In the genomic region with DNA sequence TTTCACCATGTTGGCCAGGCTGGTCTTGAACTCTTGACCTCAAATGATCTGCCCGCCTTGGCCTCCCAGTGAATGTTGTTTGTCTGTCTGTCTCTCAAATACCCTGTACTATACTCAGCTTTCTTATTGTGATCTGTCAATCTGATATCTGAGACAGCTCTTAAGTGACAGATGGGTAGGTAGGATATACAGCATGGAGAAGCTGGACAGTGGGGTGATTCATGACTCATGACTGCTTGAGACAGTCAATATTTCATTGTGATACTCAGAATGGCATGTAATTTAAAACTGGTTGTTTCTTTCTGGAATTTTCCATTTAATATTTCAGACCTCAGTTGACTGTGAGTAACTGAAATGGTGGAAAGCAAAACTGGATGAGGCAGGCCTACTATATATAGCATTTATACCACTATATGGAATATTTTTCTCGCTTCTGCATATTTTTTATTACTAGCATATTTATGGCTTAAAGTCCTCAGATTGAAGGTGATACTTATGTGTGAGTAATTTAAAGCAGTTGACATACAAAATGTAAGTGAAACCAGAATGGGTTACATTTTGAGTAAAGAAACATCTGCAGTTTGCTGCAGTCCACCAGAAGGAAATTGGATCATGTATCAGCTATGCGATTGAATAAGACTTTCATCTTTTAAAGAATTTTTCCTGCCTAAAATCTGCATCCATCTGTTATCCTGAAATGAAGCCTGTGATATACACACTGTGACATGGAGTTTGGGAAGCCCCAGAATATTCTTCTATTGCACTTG, we compare ENCODE assay signal across 12 cellular contexts. TPM values are rescaled to one million over a fixed set of nuclear protein-coding genes. Genes with fewer than 3 reads are reported as not detected.
DNase-seq lines count a peak whose midpoint lies in the region; ATAC-seq, FAIRE-seq and TF ChIP-seq lines count a peak whose summit lies in the region.
"Had no signal": no experiment of that assay in that cellular context is flagged by ENCODE, and none has a peak within 500 bp of the region (broad histone marks: within the 10 kb centered on the region; RNA-seq: fewer than 3 reads in every experiment).

No MANE protein-coding gene starts in this region.

- no peak for TF ChIP-seq POLR2A in breast epithelium (IDR thresholded peaks at IDR 0.05)
- no peak for TF ChIP-seq POLR2A in vagina (IDR thresholded peaks at IDR 0.05)
- no peak for TF ChIP-seq POLR2A in HepG2 (IDR thresholded peaks at IDR 0.05; ENCODE audit: insufficient read depth in 1 of 2, low read depth in 2 of 2, low read length in 2 of 2)

- H3K27ac ChIP-seq in mammary epithelial cell (ENCODE audit: insufficient read depth, low read depth, low read length) (no peak overlapping the region), breast epithelium (peak overlapping the region in 1 of 2 donors; percentile 32), RWPE2 (ENCODE audit: poor library complexity, severe bottlenecking) (no peak overlapping the region), vagina (peak overlapping the region; percentile 12), HepG2 (ENCODE audit: extremely low read length, insufficient read depth, low read length) (no peak overlapping the region)
- H3K27ac ChIP-seq: colonic mucosa had no signal

- no peaks in the 10 kb centered on the region for H3K36me3 ChIP-seq in mammary epithelial cell (ENCODE audit: insufficient read depth, low read length)
- no peaks in the 10 kb centered on the region for H3K36me3 ChIP-seq in breast epithelium
- no peaks in the 10 kb centered on the region for H3K36me3 ChIP-seq in RWPE2 (ENCODE audit: low read depth)
- H3K36me3 ChIP-seq in vagina = no peaks in the 10 kb centered on the region
- no peaks in the 10 kb centered on the region for H3K36me3 ChIP-seq in HepG2 (replicated peaks in 1 of 2; ENCODE audit: control insufficient read depth in 1 of 2, insufficient read depth in 2 of 2, low read length in 2 of 2)
- H3K36me3 ChIP-seq: colonic mucosa had no signal

- TF ChIP-seq EP300 in HepG2 (IDR thresholded peaks at IDR 0.05; ENCODE audit: low read depth in 2 of 2, low read length in 2 of 2) (no peak), HepG2 (CRISPR knock-in tag; IDR thresholded peaks at IDR 0.05; ENCODE audit: borderline replicate concordance) (no peak)

- H3K9me3 ChIP-seq in mammary epithelial cell (replicated peaks; ENCODE audit: insufficient read depth, low read length) = no peaks in the 10 kb centered on the region
- no peaks in the 10 kb centered on the region for H3K9me3 ChIP-seq in breast epithelium
- H3K9me3 ChIP-seq in RWPE2 (ENCODE audit: severe bottlenecking) = no peaks in the 10 kb centered on the region
- H3K9me3 ChIP-seq in vagina = no peaks in the 10 kb centered on the region
- no peaks in the 10 kb centered on the region for H3K9me3 ChIP-seq in HepG2 (ENCODE audit: low read length)
- H3K9me3 ChIP-seq: colonic mucosa had no signal

- peak; percentile 81 for ATAC-seq in HG02885 (IDR thresholded peaks at IDR 0.05; ENCODE audit: poor library complexity, unreplicated experiment)
- peak; percentile 25; the same call in 1 of the 3 replicates for ATAC-seq in RWPE2 (ENCODE audit: low read depth)
- ATAC-seq in HepG2 = no peak
- ATAC-seq: activated CD4-positive, alpha-beta T cell treated with anti-CD3 and anti-CD28 coated beads for 36 hours had no signal

- H3K4me1 ChIP-seq in mammary epithelial cell (ENCODE audit: insufficient read depth, low read length) = peaks cover under 1% of the 10 kb centered on the region
- H3K4me1 ChIP-seq in breast epithelium = no peaks in the 10 kb centered on the region
- no peaks in the 10 kb centered on the region for H3K4me1 ChIP-seq in RWPE2 (ENCODE audit: insufficient read depth, poor library complexity, severe bottlenecking)
- no peaks in the 10 kb centered on the region for H3K4me1 ChIP-seq in vagina
- no peaks in the 10 kb centered on the region for H3K4me1 ChIP-seq in HepG2 (ENCODE audit: insufficient read depth, low read length)
- H3K4me1 ChIP-seq: colonic mucosa had no signal

- H3K79me2 ChIP-seq in mammary epithelial cell (ENCODE audit: insufficient read depth, low read length) (no peaks in the 10 kb centered on the region), HepG2 (ENCODE audit: insufficient read depth, low read length) (no peaks in the 10 kb centered on the region)

- H3K4me3 ChIP-seq in mammary epithelial cell (replicated peaks in 1 of 3; ENCODE audit: insufficient read depth in 1 of 3, low read depth in 2 of 3, low read length in 3 of 3) = no peak overlapping the region
- no peak overlapping the region for H3K4me3 ChIP-seq in breast epithelium
- no peak overlapping the region for H3K4me3 ChIP-seq in RWPE2 (ENCODE audit: severe bottlenecking)
- no peak overlapping the region for H3K4me3 ChIP-seq in vagina
- no peak overlapping the region for H3K4me3 ChIP-seq in HepG2 (replicated peaks in 1 of 3; ENCODE audit: insufficient read depth in 1 of 3, low read depth in 2 of 3, low read length in 3 of 3)
- H3K4me3 ChIP-seq: colonic mucosa had no signal

- no peak for FAIRE-seq in HepG2 (lab: Jason Lieb, UNC)
- FAIRE-seq: A204.1 had no signal

- dilution Hi-C loops in mammary epithelial cell (cut with HindIII; ENCODE audit: low sequenced_read_pairs) = no loop called here

- WGBS in mammary epithelial cell (ENCODE audit: low coverage, missing lambda C conversion rate) = 92% methylated on average over 3 of the region's 3 CpGs
- 86% methylated on average over 3 of the region's 3 CpGs for WGBS in HepG2 (ENCODE audit: low lambda C conversion rate)

- POLR2A ChIA-PET in HepG2 (lab: Yijun Ruan, JAX) = no interaction called here

- H3K4me2 ChIP-seq in mammary epithelial cell (ENCODE audit: insufficient read depth, low read depth, low read length) = no peak overlapping the region
- H3K4me2 ChIP-seq in HepG2 (ENCODE audit: low read depth, low read length) = no peak overlapping the region

- DNase-seq in mammary epithelial cell (peak; percentile 35), breast epithelium (ENCODE audit: low spot score in 2 of 2) (no peak), RWPE2 (ENCODE audit: low spot score) (no peak), vagina (ENCODE audit: extremely low spot score in 2 of 2) (no peak), HepG2 (ENCODE audit: low spot score) (no peak), cardiac septum (ENCODE audit: low spot score) (no peak), GM10266 (ENCODE audit: extremely low spot score) (no peak)
- DNase-seq: activated CD4-positive, alpha-beta T cell treated with anti-CD3 and anti-CD28 coated beads for 36 hours; colonic mucosa; NCI-H345 had no signal

- no peak for TF ChIP-seq RAD21 in HepG2 (CRISPR knock-in tag; IDR thresholded peaks at IDR 0.05)

- H4K20me1 ChIP-seq in mammary epithelial cell (ENCODE audit: insufficient read depth, low read length) (no peaks in the 10 kb centered on the region), HepG2 (ENCODE audit: insufficient read depth, low read length) (no peaks in the 10 kb centered on the region)

- no peak overlapping the region for H2AFZ ChIP-seq in mammary epithelial cell (ENCODE audit: low read depth, low read length)
- no peak overlapping the region for H2AFZ ChIP-seq in HepG2 (ENCODE audit: low read length)

- H3K27me3 ChIP-seq in mammary epithelial cell (ENCODE audit: insufficient read depth, low read length) (no peaks in the 10 kb centered on the region), breast epithelium (no peaks in the 10 kb centered on the region), RWPE2 (ENCODE audit: insufficient read depth, poor library complexity, severe bottlenecking) (no peaks in the 10 kb centered on the region), vagina (no peaks in the 10 kb centered on the region), HepG2 (ENCODE audit: control insufficient read depth in 1 of 2, insufficient read depth in 2 of 2, low read length in 2 of 2) (no peaks in the 10 kb centered on the region)
- H3K27me3 ChIP-seq: colonic mucosa had no signal

- TF ChIP-seq CTCF in mammary epithelial cell (conservative IDR thresholded peaks at IDR 0.05 in 1 of 2, IDR thresholded peaks at IDR 0.05 in 1 of 2; ENCODE audit: extremely low read depth in 1 of 2, insufficient read depth in 1 of 2, low read depth in 1 of 2, low read length in 2 of 2) (no peak), breast epithelium (IDR thresholded peaks at IDR 0.05) (no peak), RWPE2 (IDR thresholded peaks at IDR 0.05; ENCODE audit: poor library complexity, severe bottlenecking) (no peak), vagina (IDR thresholded peaks at IDR 0.05) (no peak), HepG2 (CRISPR knock-in tag; IDR thresholded peaks at IDR 0.05) (no peak), GM10266 (IDR thresholded peaks at IDR 0.05; ENCODE audit: control insufficient read depth, insufficient read depth, low read depth, missing control alignments) (no peak)

- BruUV-seq in mammary epithelial cell (replicated peaks; lab: Mats Ljungman, UMichigan) (no TSS peak), HepG2 (replicated peaks; lab: Mats Ljungman, UMichigan) (no TSS peak)

- CTCF ChIA-PET in mammary epithelial cell (lab: Charles Lee; ENCODE audit: low non-redundant PET) = no interaction called here
- CTCF ChIA-PET in HepG2 (lab: Yijun Ruan, JAX; ENCODE audit: low intra/inter-chr PET ratio, low total read pairs) = no interaction called here

- intact Hi-C loops in mammary epithelial cell (cut with micrococcal nuclease) (no loop called here), breast epithelium (cut with DNase I; ENCODE audit: low total_unique reads) (no loop called here), vagina (cut with DNase I) (no loop called here), HepG2 (cut with micrococcal nuclease; ENCODE audit: unreplicated experiment) (no loop called here), cardiac septum (cut with DNase I) (no loop called here)

- H3K9ac ChIP-seq in mammary epithelial cell (ENCODE audit: insufficient read depth, low read length) (no peak overlapping the region), HepG2 (ENCODE audit: insufficient read depth, low read depth, low read length) (no peak overlapping the region)

- in situ Hi-C loops in mammary epithelial cell (cut with MboI; ENCODE audit: low sequenced_read_pairs in 2 of 2) (no loop called here), HepG2 (cut with HindIII; ENCODE audit: extremely low pct_ligation_motif_present, low pct_unique_long_range_greater_than_20kb) (no loop called here)

RNA-seq across cellular contexts. Expression of a gene that starts 22.3 kb away (rescaled TPM):
- total RNA-seq in mammary epithelial cell = 10 to 100 TPM in 1 of 2 donors, 1 to 10 TPM in 1; 6.0 to 17.0 TPM
- 2.6 TPM for polyA plus RNA-seq in mammary epithelial cell
- 2.9 TPM for polyA minus RNA-seq in mammary epithelial cell
- total RNA-seq in breast epithelium = 10 to 100 TPM; 14.6 to 26.7 (median 26.2) TPM
- total RNA-seq in vagina = 5.9 TPM
- total RNA-seq in HepG2 (2016; rRNA removed; fragmentation: Illumina TruSeq; extraction: Trizol) = 4.3 and 4.8 TPM in 2 replicates
- total RNA-seq in HepG2 (2016; cell fraction: cytosol; rRNA removed; fragmentation: Illumina TruSeq; extraction: Trizol; ENCODE audit: low read depth) = 1.1 and 1.9 TPM in 2 replicates
- total RNA-seq in HepG2 (2016; cell fraction: insoluble cytoplasmic fraction; rRNA removed; fragmentation: Illumina TruSeq; extraction: Trizol) = 4.6 and 5.0 TPM in 2 replicates
- 2.0 and 2.2 TPM in 2 replicates for total RNA-seq in HepG2 (2016; cell fraction: membrane; rRNA removed; fragmentation: Illumina TruSeq; extraction: Trizol)
- 5.8 and 7.5 TPM in 2 replicates for total RNA-seq in HepG2 (2016; cell fraction: nucleus; rRNA removed; fragmentation: Illumina TruSeq; extraction: Trizol)
- polyA plus RNA-seq in HepG2 (2011; rRNA removed) = 2.5 and 2.7 TPM in 2 replicates
- 1.1 and 2.3 TPM in 2 replicates for polyA plus RNA-seq in HepG2 (2011; cell fraction: cytosol; rRNA removed)
- polyA plus RNA-seq in HepG2 (2011; cell fraction: nucleus; rRNA removed) = 2.3 and 2.4 TPM in 2 replicates
- 1.4 and 2.0 TPM in 2 replicates for polyA plus RNA-seq in HepG2 (2012)
- polyA plus RNA-seq in HepG2 (2016; cell fraction: cytosol; fragmentation: Illumina TruSeq; extraction: Trizol; ENCODE audit: low read depth) = 0.18 and 0.35 TPM in 2 replicates
- 3.1 and 3.6 TPM in 2 replicates for polyA plus RNA-seq in HepG2 (2016; cell fraction: insoluble cytoplasmic fraction; fragmentation: Illumina TruSeq; extraction: Trizol; ENCODE audit: low read depth)
- 0.64 and 0.72 TPM in 2 replicates for polyA plus RNA-seq in HepG2 (2016; cell fraction: membrane; fragmentation: Illumina TruSeq; extraction: Trizol; ENCODE audit: low read depth)
- 3.7 and 4.6 TPM in 2 replicates for polyA plus RNA-seq in HepG2 (2016; cell fraction: nucleus; fragmentation: Illumina TruSeq; extraction: Trizol; ENCODE audit: insufficient read depth, low read depth)
- 1.2 and 6.8 TPM in 2 replicates for polyA minus RNA-seq in HepG2 (2011; rRNA and poly(A)+ RNA removed; ENCODE audit: low replicate concordance)
- 2.6 and 4.1 TPM in 2 replicates for polyA minus RNA-seq in HepG2 (2011; cell fraction: cytosol; rRNA and poly(A)+ RNA removed)
- 8.9 and 13.4 TPM in 2 replicates for polyA minus RNA-seq in HepG2 (2011; cell fraction: nucleus; rRNA and poly(A)+ RNA removed)
- 12.0 TPM for total RNA-seq in cardiac septum
- total RNA-seq: activated CD4-positive, alpha-beta T cell treated with anti-CD3 and anti-CD28 coated beads for 36 hours had no signal
